ENCODE assay signal across 15 cellular contexts in the genomic region with DNA sequence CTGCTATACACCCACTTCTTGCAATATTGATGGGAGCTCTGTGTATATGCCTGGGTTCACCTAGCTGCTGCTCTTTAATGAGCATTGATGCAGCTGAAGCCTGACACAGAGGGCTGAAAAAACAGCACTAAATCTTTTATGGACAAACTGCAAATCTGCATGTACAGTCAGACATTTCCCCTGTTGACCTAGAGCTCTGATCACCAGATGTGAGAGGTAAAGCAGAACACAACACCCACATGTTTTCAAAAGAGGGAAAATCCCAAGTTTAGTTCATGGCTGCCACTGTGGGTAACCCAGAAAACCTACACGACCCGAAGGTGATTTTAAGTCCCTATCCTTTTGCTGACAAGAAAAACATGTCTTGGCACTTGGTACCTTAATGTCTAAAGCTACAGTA.
"Had no signal": no experiment of that assay in that cellular context is flagged by ENCODE, and none has a peak within 500 bp of the region (broad histone marks: within the 10 kb centered on the region; RNA-seq: fewer than 3 reads in every experiment).

No MANE protein-coding gene starts in this region.

- H3K36me3 ChIP-seq: esophagus squamous epithelium, heart left ventricle, neutrophil, right atrium auricular region, sigmoid colon, suprapubic skin, thyroid gland had no signal

- H3K27ac ChIP-seq: esophagus squamous epithelium, neutrophil, right atrium auricular region, sigmoid colon, suprapubic skin, thyroid gland had no signal

- H3K4me3 ChIP-seq: esophagus squamous epithelium, heart left ventricle, right atrium auricular region, sigmoid colon, skin epidermis, suprapubic skin, thyroid gland had no signal

- H3K9me3 ChIP-seq: esophagus squamous epithelium, heart left ventricle, neutrophil, right atrium auricular region, sigmoid colon, suprapubic skin, thyroid gland had no signal

- H3K27me3 ChIP-seq: esophagus squamous epithelium, heart left ventricle, neutrophil, right atrium auricular region, sigmoid colon, suprapubic skin, thyroid gland had no signal

- DNase-seq: effector memory CD8-positive, alpha-beta T cell; esophagus squamous epithelium; heart left ventricle; hippocampal formation; kidney glomerular epithelial cell; naive thymus-derived CD4-positive, alpha-beta T cell; nephron progenitor cell; posterior cingulate gyrus; sigmoid colon; stimulated activated naive CD8-positive, alpha-beta T cell treated with anti-CD3 and anti-CD28 coated beads, Interleukin-15, Interleukin-2, amounts not matched to agents 100 U/mL and 50 U/mL, for 24 hours; thyroid gland had no signal

- H3K4me1 ChIP-seq: suprapubic skin had no signal

- ATAC-seq: effector memory CD8-positive, alpha-beta T cell; naive thymus-derived CD4-positive, alpha-beta T cell; stimulated activated naive CD8-positive, alpha-beta T cell treated with anti-CD3 and anti-CD28 coated beads, Interleukin-15, Interleukin-2, amounts not matched to agents 100 U/mL and 50 U/mL, for 24 hours had no signal
